1 cellular context compared by ENCODE assay signal in the genomic region with DNA sequence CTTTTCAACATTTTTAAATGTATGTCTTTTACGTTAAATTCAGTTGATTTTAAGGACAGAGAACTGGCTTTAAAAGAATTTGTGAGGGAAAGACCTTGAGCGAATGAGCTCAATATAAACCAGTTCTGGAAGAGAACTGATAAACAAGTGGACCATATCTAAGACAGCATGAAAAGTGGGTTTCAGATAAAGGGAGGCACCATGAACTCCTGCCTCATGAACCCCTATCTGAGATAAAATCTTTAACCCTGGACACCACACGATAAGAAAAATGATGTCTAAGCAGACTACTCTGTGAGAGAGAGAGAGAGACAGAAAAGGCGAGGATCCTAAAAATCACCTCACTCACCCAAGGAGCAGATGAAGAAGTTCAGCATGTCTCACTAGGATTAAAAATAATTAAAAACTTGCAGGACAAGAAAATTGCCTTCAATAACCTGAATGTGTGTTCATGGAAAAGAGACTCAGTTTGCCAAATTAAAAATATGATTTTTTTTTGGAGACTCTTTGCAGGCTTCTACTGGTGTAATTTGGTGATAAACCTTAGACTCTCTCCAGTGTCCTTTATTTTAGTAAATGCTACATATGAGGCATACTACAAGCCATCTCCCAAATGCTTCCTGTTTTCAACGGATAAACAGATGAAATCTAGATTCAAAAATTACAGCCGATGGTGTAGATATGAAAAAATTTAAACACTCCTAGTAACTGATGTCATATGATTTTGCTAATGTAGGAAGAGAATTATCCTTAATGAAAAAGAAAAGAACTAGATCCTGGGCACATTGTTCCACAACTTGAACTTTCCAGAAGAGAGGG.
A peak's percentile ranks its signal among the peaks of the same experiment; 100 is the strongest.
TF ChIP-seq lines count a peak whose summit lies in the region.

No MANE protein-coding gene starts in this region.

TF ChIP-seq in K562, 482 proteins besides CTCF, POLR2A, EP300 and RAD21 (continued from another document and continues in another):
- TF ChIP-seq, protein P1, sequence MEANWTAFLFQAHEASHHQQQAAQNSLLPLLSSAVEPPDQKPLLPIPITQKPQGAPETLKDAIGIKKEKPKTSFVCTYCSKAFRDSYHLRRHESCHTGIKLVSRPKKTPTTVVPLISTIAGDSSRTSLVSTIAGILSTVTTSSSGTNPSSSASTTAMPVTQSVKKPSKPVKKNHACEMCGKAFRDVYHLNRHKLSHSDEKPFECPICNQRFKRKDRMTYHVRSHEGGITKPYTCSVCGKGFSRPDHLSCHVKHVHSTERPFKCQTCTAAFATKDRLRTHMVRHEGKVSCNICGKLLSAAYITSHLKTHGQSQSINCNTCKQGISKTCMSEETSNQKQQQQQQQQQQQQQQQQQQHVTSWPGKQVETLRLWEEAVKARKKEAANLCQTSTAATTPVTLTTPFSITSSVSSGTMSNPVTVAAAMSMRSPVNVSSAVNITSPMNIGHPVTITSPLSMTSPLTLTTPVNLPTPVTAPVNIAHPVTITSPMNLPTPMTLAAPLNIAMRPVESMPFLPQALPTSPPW (CRISPR knock-in tag; IDR thresholded peaks at IDR 0.05): peak; percentile 48
- TF ChIP-seq, protein P2, sequence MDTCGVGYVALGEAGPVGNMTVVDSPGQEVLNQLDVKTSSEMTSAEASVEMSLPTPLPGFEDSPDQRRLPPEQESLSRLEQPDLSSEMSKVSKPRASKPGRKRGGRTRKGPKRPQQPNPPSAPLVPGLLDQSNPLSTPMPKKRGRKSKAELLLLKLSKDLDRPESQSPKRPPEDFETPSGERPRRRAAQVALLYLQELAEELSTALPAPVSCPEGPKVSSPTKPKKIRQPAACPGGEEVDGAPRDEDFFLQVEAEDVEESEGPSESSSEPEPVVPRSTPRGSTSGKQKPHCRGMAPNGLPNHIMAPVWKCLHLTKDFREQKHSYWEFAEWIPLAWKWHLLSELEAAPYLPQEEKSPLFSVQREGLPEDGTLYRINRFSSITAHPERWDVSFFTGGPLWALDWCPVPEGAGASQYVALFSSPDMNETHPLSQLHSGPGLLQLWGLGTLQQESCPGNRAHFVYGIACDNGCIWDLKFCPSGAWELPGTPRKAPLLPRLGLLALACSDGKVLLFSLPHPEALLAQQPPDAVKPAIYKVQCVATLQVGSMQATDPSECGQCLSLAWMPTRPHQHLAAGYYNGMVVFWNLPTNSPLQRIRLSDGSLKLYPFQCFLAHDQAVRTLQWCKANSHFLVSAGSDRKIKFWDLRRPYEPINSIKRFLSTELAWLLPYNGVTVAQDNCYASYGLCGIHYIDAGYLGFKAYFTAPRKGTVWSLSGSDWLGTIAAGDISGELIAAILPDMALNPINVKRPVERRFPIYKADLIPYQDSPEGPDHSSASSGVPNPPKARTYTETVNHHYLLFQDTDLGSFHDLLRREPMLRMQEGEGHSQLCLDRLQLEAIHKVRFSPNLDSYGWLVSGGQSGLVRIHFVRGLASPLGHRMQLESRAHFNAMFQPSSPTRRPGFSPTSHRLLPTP (IDR thresholded peaks at IDR 0.05; ENCODE audit: borderline replicate concordance, extremely low read depth, insufficient read length): no peak
- TF ChIP-seq, protein P3, sequence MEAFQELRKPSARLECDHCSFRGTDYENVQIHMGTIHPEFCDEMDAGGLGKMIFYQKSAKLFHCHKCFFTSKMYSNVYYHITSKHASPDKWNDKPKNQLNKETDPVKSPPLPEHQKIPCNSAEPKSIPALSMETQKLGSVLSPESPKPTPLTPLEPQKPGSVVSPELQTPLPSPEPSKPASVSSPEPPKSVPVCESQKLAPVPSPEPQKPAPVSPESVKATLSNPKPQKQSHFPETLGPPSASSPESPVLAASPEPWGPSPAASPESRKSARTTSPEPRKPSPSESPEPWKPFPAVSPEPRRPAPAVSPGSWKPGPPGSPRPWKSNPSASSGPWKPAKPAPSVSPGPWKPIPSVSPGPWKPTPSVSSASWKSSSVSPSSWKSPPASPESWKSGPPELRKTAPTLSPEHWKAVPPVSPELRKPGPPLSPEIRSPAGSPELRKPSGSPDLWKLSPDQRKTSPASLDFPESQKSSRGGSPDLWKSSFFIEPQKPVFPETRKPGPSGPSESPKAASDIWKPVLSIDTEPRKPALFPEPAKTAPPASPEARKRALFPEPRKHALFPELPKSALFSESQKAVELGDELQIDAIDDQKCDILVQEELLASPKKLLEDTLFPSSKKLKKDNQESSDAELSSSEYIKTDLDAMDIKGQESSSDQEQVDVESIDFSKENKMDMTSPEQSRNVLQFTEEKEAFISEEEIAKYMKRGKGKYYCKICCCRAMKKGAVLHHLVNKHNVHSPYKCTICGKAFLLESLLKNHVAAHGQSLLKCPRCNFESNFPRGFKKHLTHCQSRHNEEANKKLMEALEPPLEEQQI (IDR thresholded peaks at IDR 0.05): no peak
- TF ChIP-seq NCOR1 (IDR thresholded peaks at IDR 0.05) (peak; percentile 95), ZBED1 (IDR thresholded peaks at IDR 0.05) (peak; percentile 68; the same call in 1 of the 2 replicates), ZNF583 (CRISPR knock-in tag; IDR thresholded peaks at IDR 0.05) (0 out of 2 replicates have a peak, but pooled peaks have one; percentile 75), GATAD2B (IDR thresholded peaks at IDR 0.05; ENCODE audit: borderline replicate concordance) (peak; percentile 65; the same call in 1 of the 2 replicates), TFAM (CRISPR knock-in tag; conservative IDR thresholded peaks at IDR 0.05) (no peak), MYNN (IDR thresholded peaks at IDR 0.05) (0 out of 2 replicates have a peak, but pooled peaks have one; percentile 51), MYNN (CRISPR knock-in tag; IDR thresholded peaks at IDR 0.05) (no peak), PYGO2 (tag; IDR thresholded peaks at IDR 0.05) (peak; percentile 79), DMBX1 (CRISPR knock-in tag; IDR thresholded peaks at IDR 0.05; ENCODE audit: borderline replicate concordance) (peak; percentile 82), SMARCE1 (IDR thresholded peaks at IDR 0.05) (peak; percentile 94), MTA1 (IDR thresholded peaks at IDR 0.05; ENCODE audit: borderline replicate concordance) (peak; percentile 92), BCOR (IDR thresholded peaks at IDR 0.05) (peak; percentile 63; the same call in 1 of the 2 replicates), PML (IDR thresholded peaks at IDR 0.05; ENCODE audit: low read length) (peak; percentile 94), KDM2B (CRISPR knock-in tag; IDR thresholded peaks at IDR 0.05) (no peak), SMARCB1 (IDR thresholded peaks at IDR 0.05; ENCODE audit: insufficient read length, low read depth) (no peak), FOXM1 (IDR thresholded peaks at IDR 0.05; ENCODE audit: low read depth) (peak; percentile 87), FOXM1 (CRISPR knock-in tag; IDR thresholded peaks at IDR 0.05; ENCODE audit: low read depth) (no peak), BHLHE40 (IDR thresholded peaks at IDR 0.05; ENCODE audit: low read length) (no peak), GABPA (tag; conservative IDR thresholded peaks at IDR 0.05; ENCODE audit: low read depth) (0 out of 2 replicates have a peak, but pooled peaks have one; percentile 38), PHTF2 (CRISPR knock-in tag; IDR thresholded peaks at IDR 0.05) (no peak), PRPF4 (IDR thresholded peaks at IDR 0.05; ENCODE audit: insufficient read depth, low read depth, low read length, poor library complexity, severe bottlenecking) (no peak), EZH2 (IDR thresholded peaks at IDR 0.05; ENCODE audit: borderline replicate concordance, low read depth, low read length) (no peak), SUPT5H (IDR thresholded peaks at IDR 0.05) (no peak), RBM39 (optimal IDR thresholded peaks at IDR 0.05; ENCODE audit: low read depth, low read length) (no peak), ZNF316 (IDR thresholded peaks at IDR 0.05) (peak; percentile 39; the same call in 1 of the 2 replicates), GATA2 (CRISPR knock-in tag; IDR thresholded peaks at IDR 0.05) (peak; percentile 73), JUN (IDR thresholded peaks at IDR 0.05; ENCODE audit: borderline replicate concordance, low read depth, low read length) (no peak), JUN (CRISPR knock-in tag; IDR thresholded peaks at IDR 0.05; ENCODE audit: borderline replicate concordance) (no peak), HDAC3 (IDR thresholded peaks at IDR 0.05; ENCODE audit: borderline replicate concordance, partially characterized antibody) (peak; percentile 57), CC2D1A (IDR thresholded peaks at IDR 0.05) (peak; percentile 34; the same call in 1 of the 2 replicates), MEIS2 (IDR thresholded peaks at IDR 0.05; ENCODE audit: partially characterized antibody) (peak; percentile 80), DIDO1 (tag; IDR thresholded peaks at IDR 0.05; ENCODE audit: low read depth) (no peak), MAFK (IDR thresholded peaks at IDR 0.05; ENCODE audit: low read length) (no peak), ELF1 (tag; IDR thresholded peaks at IDR 0.05) (peak; percentile 41), IRF2 (CRISPR knock-in tag; IDR thresholded peaks at IDR 0.05) (no peak), NONO (IDR thresholded peaks at IDR 0.05; ENCODE audit: low read depth in 2 of 2, low read length in 1 of 2) (no peak), TAL1 (IDR thresholded peaks at IDR 0.05) (peak; percentile 92), SIN3A (IDR thresholded peaks at IDR 0.05; ENCODE audit: borderline replicate concordance in 2 of 2, control insufficient read depth in 1 of 2, low read depth in 2 of 2, low read length in 2 of 2) (no peak)
- TF ChIP-seq, protein P4, sequence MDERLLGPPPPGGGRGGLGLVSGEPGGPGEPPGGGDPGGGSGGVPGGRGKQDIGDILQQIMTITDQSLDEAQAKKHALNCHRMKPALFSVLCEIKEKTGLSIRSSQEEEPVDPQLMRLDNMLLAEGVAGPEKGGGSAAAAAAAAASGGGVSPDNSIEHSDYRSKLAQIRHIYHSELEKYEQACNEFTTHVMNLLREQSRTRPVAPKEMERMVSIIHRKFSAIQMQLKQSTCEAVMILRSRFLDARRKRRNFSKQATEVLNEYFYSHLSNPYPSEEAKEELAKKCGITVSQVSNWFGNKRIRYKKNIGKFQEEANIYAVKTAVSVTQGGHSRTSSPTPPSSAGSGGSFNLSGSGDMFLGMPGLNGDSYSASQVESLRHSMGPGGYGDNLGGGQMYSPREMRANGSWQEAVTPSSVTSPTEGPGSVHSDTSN (CRISPR knock-in tag; IDR thresholded peaks at IDR 0.05; ENCODE audit: low read depth): no peak
- TF ChIP-seq, protein P4 (tag; conservative IDR thresholded peaks at IDR 0.05; ENCODE audit: low read depth): peak; percentile 52
- TF ChIP-seq, protein P5, sequence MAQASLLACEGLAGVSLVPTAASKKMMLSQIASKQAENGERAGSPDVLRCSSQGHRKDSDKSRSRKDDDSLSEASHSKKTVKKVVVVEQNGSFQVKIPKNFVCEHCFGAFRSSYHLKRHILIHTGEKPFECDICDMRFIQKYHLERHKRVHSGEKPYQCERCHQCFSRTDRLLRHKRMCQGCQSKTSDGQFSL (CRISPR knock-in tag; IDR thresholded peaks at IDR 0.05): no peak
- TF ChIP-seq, protein P5 (tag; IDR thresholded peaks at IDR 0.05): no peak
- TF ChIP-seq, protein P6, sequence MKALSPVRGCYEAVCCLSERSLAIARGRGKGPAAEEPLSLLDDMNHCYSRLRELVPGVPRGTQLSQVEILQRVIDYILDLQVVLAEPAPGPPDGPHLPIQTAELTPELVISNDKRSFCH (CRISPR knock-in tag; IDR thresholded peaks at IDR 0.05): no peak
- TF ChIP-seq, protein P6 (tag; IDR thresholded peaks at IDR 0.05): no peak
- TF ChIP-seq, protein P7, sequence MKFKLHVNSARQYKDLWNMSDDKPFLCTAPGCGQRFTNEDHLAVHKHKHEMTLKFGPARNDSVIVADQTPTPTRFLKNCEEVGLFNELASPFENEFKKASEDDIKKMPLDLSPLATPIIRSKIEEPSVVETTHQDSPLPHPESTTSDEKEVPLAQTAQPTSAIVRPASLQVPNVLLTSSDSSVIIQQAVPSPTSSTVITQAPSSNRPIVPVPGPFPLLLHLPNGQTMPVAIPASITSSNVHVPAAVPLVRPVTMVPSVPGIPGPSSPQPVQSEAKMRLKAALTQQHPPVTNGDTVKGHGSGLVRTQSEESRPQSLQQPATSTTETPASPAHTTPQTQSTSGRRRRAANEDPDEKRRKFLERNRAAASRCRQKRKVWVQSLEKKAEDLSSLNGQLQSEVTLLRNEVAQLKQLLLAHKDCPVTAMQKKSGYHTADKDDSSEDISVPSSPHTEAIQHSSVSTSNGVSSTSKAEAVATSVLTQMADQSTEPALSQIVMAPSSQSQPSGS (CRISPR knock-in tag; IDR thresholded peaks at IDR 0.05): no peak
- TF ChIP-seq, protein P8, sequence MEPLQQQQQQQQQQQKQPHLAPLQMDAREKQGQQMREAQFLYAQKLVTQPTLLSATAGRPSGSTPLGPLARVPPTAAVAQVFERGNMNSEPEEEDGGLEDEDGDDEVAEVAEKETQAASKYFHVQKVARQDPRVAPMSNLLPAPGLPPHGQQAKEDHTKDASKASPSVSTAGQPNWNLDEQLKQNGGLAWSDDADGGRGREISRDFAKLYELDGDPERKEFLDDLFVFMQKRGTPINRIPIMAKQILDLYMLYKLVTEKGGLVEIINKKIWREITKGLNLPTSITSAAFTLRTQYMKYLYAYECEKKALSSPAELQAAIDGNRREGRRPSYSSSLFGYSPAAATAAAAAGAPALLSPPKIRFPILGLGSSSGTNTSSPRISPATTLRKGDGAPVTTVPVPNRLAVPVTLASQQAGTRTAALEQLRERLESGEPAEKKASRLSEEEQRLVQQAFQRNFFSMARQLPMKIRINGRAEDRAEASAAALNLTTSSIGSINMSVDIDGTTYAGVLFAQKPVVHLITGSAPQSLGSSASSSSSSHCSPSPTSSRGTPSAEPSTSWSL (CRISPR knock-in tag; IDR thresholded peaks at IDR 0.05; ENCODE audit: borderline replicate concordance): no peak
- TF ChIP-seq, protein P9, sequence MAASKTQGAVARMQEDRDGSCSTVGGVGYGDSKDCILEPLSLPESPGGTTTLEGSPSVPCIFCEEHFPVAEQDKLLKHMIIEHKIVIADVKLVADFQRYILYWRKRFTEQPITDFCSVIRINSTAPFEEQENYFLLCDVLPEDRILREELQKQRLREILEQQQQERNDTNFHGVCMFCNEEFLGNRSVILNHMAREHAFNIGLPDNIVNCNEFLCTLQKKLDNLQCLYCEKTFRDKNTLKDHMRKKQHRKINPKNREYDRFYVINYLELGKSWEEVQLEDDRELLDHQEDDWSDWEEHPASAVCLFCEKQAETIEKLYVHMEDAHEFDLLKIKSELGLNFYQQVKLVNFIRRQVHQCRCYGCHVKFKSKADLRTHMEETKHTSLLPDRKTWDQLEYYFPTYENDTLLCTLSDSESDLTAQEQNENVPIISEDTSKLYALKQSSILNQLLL (CRISPR knock-in tag; IDR thresholded peaks at IDR 0.05; ENCODE audit: borderline replicate concordance): no peak
